In the genomic region with DNA sequence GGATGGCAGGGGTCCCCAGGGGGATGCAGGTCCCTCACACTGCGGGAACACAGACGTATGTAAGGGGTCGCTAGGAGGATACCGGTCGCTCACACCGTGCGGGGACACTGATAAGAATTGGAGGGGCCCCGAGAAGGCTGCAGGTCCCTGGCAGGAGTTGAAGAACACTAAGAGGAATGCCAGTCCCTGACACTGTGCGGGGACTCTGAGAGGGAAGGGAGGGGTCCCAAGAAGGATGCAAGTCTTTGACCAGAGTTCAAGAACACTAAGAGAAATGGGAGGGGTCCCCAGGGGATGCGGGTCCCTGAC, we compare ENCODE assay signal across 1 cellular context.
TF ChIP-seq lines count a peak whose summit lies in the region.

No MANE protein-coding gene starts in this region.

TF ChIP-seq in GM12878, 131 proteins besides CTCF, POLR2A, EP300 and RAD21 (continued from another document):
- TF ChIP-seq, protein P1, sequence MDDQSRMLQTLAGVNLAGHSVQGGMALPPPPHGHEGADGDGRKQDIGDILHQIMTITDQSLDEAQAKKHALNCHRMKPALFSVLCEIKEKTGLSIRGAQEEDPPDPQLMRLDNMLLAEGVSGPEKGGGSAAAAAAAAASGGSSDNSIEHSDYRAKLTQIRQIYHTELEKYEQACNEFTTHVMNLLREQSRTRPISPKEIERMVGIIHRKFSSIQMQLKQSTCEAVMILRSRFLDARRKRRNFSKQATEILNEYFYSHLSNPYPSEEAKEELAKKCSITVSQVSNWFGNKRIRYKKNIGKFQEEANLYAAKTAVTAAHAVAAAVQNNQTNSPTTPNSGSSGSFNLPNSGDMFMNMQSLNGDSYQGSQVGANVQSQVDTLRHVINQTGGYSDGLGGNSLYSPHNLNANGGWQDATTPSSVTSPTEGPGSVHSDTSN (IDR thresholded peaks at IDR 0.05; ENCODE audit: insufficient replicate concordance, low read depth, low read length) = no peak
- TF ChIP-seq, protein P2, sequence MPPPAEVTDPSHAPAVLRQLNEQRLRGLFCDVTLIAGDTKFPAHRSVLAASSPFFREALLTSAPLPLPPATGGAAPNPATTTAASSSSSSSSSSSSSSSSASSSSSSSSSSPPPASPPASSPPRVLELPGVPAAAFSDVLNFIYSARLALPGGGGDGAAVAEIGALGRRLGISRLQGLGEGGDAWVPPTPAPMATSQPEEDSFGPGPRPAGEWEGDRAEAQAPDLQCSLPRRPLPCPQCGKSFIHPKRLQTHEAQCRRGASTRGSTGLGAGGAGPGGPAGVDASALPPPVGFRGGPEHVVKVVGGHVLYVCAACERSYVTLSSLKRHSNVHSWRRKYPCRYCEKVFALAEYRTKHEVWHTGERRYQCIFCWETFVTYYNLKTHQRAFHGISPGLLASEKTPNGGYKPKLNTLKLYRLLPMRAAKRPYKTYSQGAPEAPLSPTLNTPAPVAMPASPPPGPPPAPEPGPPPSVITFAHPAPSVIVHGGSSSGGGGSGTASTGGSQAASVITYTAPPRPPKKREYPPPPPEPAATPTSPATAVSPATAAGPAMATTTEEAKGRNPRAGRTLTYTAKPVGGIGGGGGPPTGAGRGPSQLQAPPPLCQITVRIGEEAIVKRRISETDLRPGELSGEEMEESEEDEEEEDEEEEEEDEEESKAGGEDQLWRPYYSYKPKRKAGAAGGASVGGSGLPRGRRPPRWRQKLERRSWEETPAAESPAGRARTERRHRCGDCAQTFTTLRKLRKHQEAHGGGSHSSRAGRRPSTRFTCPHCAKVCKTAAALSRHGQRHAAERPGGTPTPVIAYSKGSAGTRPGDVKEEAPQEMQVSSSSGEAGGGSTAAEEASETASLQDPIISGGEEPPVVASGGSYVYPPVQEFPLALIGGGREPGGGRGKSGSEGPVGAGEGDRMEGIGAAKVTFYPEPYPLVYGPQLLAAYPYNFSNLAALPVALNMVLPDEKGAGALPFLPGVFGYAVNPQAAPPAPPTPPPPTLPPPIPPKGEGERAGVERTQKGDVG (CRISPR knock-in tag; IDR thresholded peaks at IDR 0.05) = no peak
- TF ChIP-seq HDAC6 (IDR thresholded peaks at IDR 0.05; ENCODE audit: unreplicated experiment) (no peak), NFYA (IDR thresholded peaks at IDR 0.05; ENCODE audit: borderline replicate concordance, low read depth, low read length) (no peak), BMI1 (IDR thresholded peaks at IDR 0.05; ENCODE audit: borderline replicate concordance) (no peak)
- TF ChIP-seq, protein P3, sequence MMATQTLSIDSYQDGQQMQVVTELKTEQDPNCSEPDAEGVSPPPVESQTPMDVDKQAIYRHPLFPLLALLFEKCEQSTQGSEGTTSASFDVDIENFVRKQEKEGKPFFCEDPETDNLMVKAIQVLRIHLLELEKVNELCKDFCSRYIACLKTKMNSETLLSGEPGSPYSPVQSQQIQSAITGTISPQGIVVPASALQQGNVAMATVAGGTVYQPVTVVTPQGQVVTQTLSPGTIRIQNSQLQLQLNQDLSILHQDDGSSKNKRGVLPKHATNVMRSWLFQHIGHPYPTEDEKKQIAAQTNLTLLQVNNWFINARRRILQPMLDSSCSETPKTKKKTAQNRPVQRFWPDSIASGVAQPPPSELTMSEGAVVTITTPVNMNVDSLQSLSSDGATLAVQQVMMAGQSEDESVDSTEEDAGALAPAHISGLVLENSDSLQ (IDR thresholded peaks at IDR 0.05) = no peak
